Comparison of ENCODE assay signal across 2 cellular contexts in genomic region chr17:41151525-41151924, GRCh38.
A peak's percentile ranks its signal among the peaks of the same experiment; 100 is the strongest.
TF ChIP-seq lines count a peak whose summit lies in the region.

No MANE protein-coding gene starts in this region.

TF ChIP-seq in HepG2, 621 proteins besides CTCF, POLR2A, EP300 and RAD21:
- TF ChIP-seq MLX (CRISPR knock-in tag; IDR thresholded peaks at IDR 0.05) (no peak), MAFF (IDR thresholded peaks at IDR 0.05; ENCODE audit: low read depth, low read length) (peak; percentile 50; the same call in 1 of the 2 replicates), MAFK (conservative IDR thresholded peaks at IDR 0.05 in 1 of 2, IDR thresholded peaks at IDR 0.05 in 1 of 2; ENCODE audit: low read length in 2 of 2) (peak; percentile 58 to 79)

TF ChIP-seq in K562, 482 proteins besides CTCF, POLR2A, EP300 and RAD21:
- no peak for TF ChIP-seq NFRKB (IDR thresholded peaks at IDR 0.05; ENCODE audit: low read depth)
- no peak for TF ChIP-seq MITF (IDR thresholded peaks at IDR 0.05)
- peak; percentile 53; the same call in 1 of the 2 replicates for TF ChIP-seq C11orf30 (IDR thresholded peaks at IDR 0.05; ENCODE audit: low read depth)
- peak; percentile 64 for TF ChIP-seq ZNF316 (IDR thresholded peaks at IDR 0.05)
TF ChIP-seq in K562: peak in this region for 2.
